9 cellular contexts compared by ENCODE assay signal in the genomic region with DNA sequence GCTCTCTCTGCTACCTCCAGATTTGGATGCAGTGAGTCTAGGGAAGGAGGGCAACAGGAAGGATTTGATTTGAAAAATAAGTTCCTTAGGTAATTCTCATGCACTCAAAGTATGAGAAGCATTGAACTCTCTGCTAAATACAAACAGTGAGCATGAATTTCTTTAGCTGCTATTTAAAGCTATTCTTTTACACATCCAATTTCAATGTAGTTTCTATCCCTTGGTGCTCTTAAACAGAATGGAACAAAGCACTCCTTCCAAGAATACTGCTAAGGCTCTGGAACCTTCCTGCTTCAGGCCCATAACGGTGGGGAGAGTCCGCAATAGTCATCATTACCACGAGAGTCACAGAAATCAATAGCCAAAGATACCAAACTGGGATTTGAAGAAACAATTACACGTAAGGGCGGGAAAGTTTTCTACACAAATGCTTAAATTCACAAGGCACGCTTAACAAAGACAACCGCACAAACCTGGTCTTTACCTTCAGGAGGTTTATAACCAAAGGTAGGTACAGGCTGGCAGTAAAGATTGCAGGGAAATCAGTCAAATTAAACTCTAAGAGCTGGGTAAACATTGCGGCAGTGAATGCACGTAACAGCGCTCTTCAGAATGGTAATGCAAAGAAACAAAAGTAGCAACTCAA.
DNase-seq lines count a peak whose midpoint lies in the region; ATAC-seq and TF ChIP-seq lines count a peak whose summit lies in the region.
"Had no signal": no experiment of that assay in that cellular context is flagged by ENCODE, and none has a peak within 500 bp of the region (broad histone marks: within the 10 kb centered on the region; RNA-seq: fewer than 3 reads in every experiment).

No MANE protein-coding gene starts in this region.

- DNase-seq in left ventricle myocardium inferior = no peak
- no peak for DNase-seq in Right ventricle myocardium inferior (ENCODE audit: missing footprints)
- peak; percentile 27 for DNase-seq in astrocyte of the hippocampus (ENCODE audit: low read depth, low spot score)
- DNase-seq in mucosa of descending colon = peak in 1 of 3 donors; percentile 25
- DNase-seq in vagina (ENCODE audit: extremely low spot score in 2 of 2) = no peak
- DNase-seq in NCI-H2227 treated with DMSO at 0.1 percent for 48 hours (lab: John Stamatoyannopoulos, UW) = no peak
- no peak for DNase-seq in occipital lobe (lab: John Stamatoyannopoulos, UW)
- no peak for DNase-seq in NCI-H2171 (lab: John Stamatoyannopoulos, UW)
- DNase-seq: kidney glomerular epithelial cell had no signal

- no peak for TF ChIP-seq POLR2A in vagina (IDR thresholded peaks at IDR 0.05)

- H3K4me1 ChIP-seq in left ventricle myocardium inferior (peaks cover 67% of the 10 kb centered on the region), mucosa of descending colon (ENCODE audit: low read depth) (peaks cover 16% of the 10 kb centered on the region), vagina (peaks cover 47% of the 10 kb centered on the region)

- H3K27me3 ChIP-seq in left ventricle myocardium inferior (ENCODE audit: low read depth) (no peaks in the 10 kb centered on the region), vagina (no peaks in the 10 kb centered on the region)

- no peak for TF ChIP-seq CTCF in left ventricle myocardium inferior (IDR thresholded peaks at IDR 0.05; ENCODE audit: borderline replicate concordance)
- TF ChIP-seq CTCF in mucosa of descending colon (IDR thresholded peaks at IDR 0.05) = no peak
- TF ChIP-seq CTCF in vagina (IDR thresholded peaks at IDR 0.05) = no peak

- intact Hi-C loops in left ventricle myocardium inferior (cut with micrococcal nuclease) = no loop called here
- intact Hi-C loops in Right ventricle myocardium inferior (cut with DNase I) = loop anchor here (5.0 kb wide), 1 partner anchor 291 kb away; a partner anchor contains a TSS
- intact Hi-C loops in mucosa of descending colon (cut with DNase I, micrococcal nuclease) = no loop called here
- intact Hi-C loops in vagina (cut with DNase I) = loop anchor here (10.0 kb wide), 1 partner anchor 296 kb away; a partner anchor contains a TSS

- no peaks in the 10 kb centered on the region for H3K9me3 ChIP-seq in left ventricle myocardium inferior (replicated peaks)
- H3K9me3 ChIP-seq in mucosa of descending colon = no peaks in the 10 kb centered on the region
- no peaks in the 10 kb centered on the region for H3K9me3 ChIP-seq in vagina

- ATAC-seq in Right ventricle myocardium inferior = no peak
- ATAC-seq in mucosa of descending colon = peak; percentile 30

- peak overlapping the region; percentile 68 for H3K4me3 ChIP-seq in left ventricle myocardium inferior
- H3K4me3 ChIP-seq in mucosa of descending colon = no peak overlapping the region
- H3K4me3 ChIP-seq in vagina = peak overlapping the region; percentile 17 to 56

- H3K27ac ChIP-seq in left ventricle myocardium inferior (replicated peaks) (peak overlapping the region; percentile 91), vagina (peak overlapping the region; percentile 95)

- H3K36me3 ChIP-seq in left ventricle myocardium inferior = no peaks in the 10 kb centered on the region
- H3K36me3 ChIP-seq in mucosa of descending colon (ENCODE audit: low read depth) = no peaks in the 10 kb centered on the region
- H3K36me3 ChIP-seq in vagina = no peaks in the 10 kb centered on the region

Comparison
In these comparisons a context has a peak if more than half of its experiments do, and no peak if none do; other contexts are left out.
1. intact Hi-C loops: an anchor here in Right ventricle myocardium inferior (5.0 kb wide) and vagina (10.0 kb wide); none called in left ventricle myocardium inferior and mucosa of descending colon.